In genomic region chr16:27867122-27868110, GRCh38 we compare ENCODE assay signal across 8 cellular contexts.
DNase-seq lines count a peak whose midpoint lies in the region; ATAC-seq and TF ChIP-seq lines count a peak whose summit lies in the region.

No MANE protein-coding gene starts in this region.

- H3K27me3 ChIP-seq in lower lobe of right lung (ENCODE audit: low read depth) = no peaks in the 10 kb centered on the region

- peak; percentile 68 for TF ChIP-seq CTCF in VCaP (conservative IDR thresholded peaks at IDR 0.05)
- TF ChIP-seq CTCF in lower lobe of right lung (IDR thresholded peaks at IDR 0.05) = peak; percentile 48

- no peak overlapping the region for H3K4me3 ChIP-seq in lower lobe of right lung

- H3K9me3 ChIP-seq in lower lobe of right lung = peaks cover 17% of the 10 kb centered on the region

- DNase-seq in DMS53 (lab: John Stamatoyannopoulos, UW) (peak; percentile 66), DMS53 treated with DMSO at 0.1 percent for 48 hours (lab: John Stamatoyannopoulos, UW; ENCODE audit: unreplicated experiment) (no peak), NCI-H1092 treated with DMSO at 0.1 percent for 48 hours (lab: John Stamatoyannopoulos, UW) (peak; percentile 50), lower lobe of right lung (peak; percentile 84), dedifferentiated amniotic fluid mesenchymal stem cell (ENCODE audit: extremely low spot score) (no peak)
- peak; percentile 27 for DNase-seq in central memory CD4-positive, alpha-beta T cell
- peak; percentile 8 to 18 for DNase-seq in stimulated activated CD8-positive, alpha-beta memory T cell treated with anti-CD3 and anti-CD28 coated beads, Interleukin-7, amount 100 ng/mL, for 4 hours (ENCODE audit: low read depth in 2 of 2)

- no peak overlapping the region for H3K27ac ChIP-seq in VCaP
- H3K27ac ChIP-seq in lower lobe of right lung = no peak overlapping the region

- intact Hi-C loops in lower lobe of right lung (cut with DNase I) = no loop called here

- ATAC-seq in lower lobe of right lung = peak; percentile 88 to 91

- no peaks in the 10 kb centered on the region for H3K4me1 ChIP-seq in lower lobe of right lung

- H3K36me3 ChIP-seq in lower lobe of right lung = no peaks in the 10 kb centered on the region

Comparison
In these comparisons a context has a peak if more than half of its experiments do, and no peak if none do; other contexts are left out.
1. DNase-seq: peak in DMS53 (single experiment), NCI-H1092 treated with DMSO at 0.1 percent for 48 hours (single experiment), central memory CD4-positive, alpha-beta T cell (single experiment), lower lobe of right lung (single experiment) and stimulated activated CD8-positive, alpha-beta memory T cell treated with anti-CD3 and anti-CD28 coated beads, Interleukin-7, amount 100 ng/mL, for 4 hours (2 of 2); none in DMS53 treated with DMSO at 0.1 percent for 48 hours (single experiment) and dedifferentiated amniotic fluid mesenchymal stem cell (single experiment).